In the genomic region with DNA sequence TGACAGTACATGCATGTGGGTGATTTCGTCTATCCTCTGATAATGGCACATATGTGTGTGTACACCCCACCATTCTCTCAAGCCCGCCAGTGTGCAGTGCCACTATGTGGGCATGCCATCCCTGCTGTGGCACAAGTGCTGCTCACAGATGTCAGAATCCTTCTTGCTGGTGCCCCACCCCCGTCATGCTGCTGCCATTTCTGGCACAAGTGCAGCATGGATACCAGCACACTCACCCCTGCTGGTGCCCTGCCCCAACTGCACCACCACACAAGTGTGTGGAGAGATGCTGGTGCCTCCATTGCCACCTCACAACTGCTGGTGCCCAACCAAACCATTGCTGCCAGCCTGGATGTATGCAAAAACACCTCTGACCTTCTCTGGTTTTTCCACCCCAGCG, we compare ENCODE assay signal across 25 cellular contexts.
"Had no signal": no experiment of that assay in that cellular context is flagged by ENCODE, and none has a peak within 500 bp of the region (broad histone marks: within the 10 kb centered on the region; RNA-seq: fewer than 3 reads in every experiment).

No MANE protein-coding gene starts in this region.

- H3K79me2 ChIP-seq: parathyroid adenoma had no signal

- H3K9me3 ChIP-seq: gastrocnemius medialis, neutrophil, right lobe of liver, thyroid gland, vagina had no signal

- H3K36me3 ChIP-seq: gastrocnemius medialis, neutrophil, right lobe of liver, stomach, thyroid gland, vagina had no signal

- H3K27me3 ChIP-seq: dorsolateral prefrontal cortex, gastrocnemius medialis, neutrophil, right lobe of liver, stomach, thyroid gland, vagina had no signal

- FAIRE-seq: colon, keratinocyte had no signal

- H3K4me1 ChIP-seq: gastrocnemius medialis, parathyroid adenoma, right lobe of liver, stomach, thyroid gland, vagina had no signal

- ATAC-seq: esophagus mucosa; gastrocnemius medialis; left lobe of liver; naive thymus-derived CD8-positive, alpha-beta T cell; right lobe of liver; stimulated activated effector memory CD8-positive, alpha-beta T cell treated with anti-CD3 and anti-CD28 coated beads, Interleukin-12 subunit alpha, Interleukin-12 subunit beta, amount 100 ng/mL, for 72 hours had no signal

- H3K4me3 ChIP-seq: dorsolateral prefrontal cortex, gastrocnemius medialis, right lobe of liver, smooth muscle cell, stomach, thyroid gland, vagina had no signal

- H2AFZ ChIP-seq: parathyroid adenoma had no signal

- DNase-seq: dorsolateral prefrontal cortex; effector CD4-positive, alpha-beta T cell; foreskin fibroblast; gastrocnemius medialis; head of caudate nucleus; mesenchymal stem cell; midbrain; naive thymus-derived CD8-positive, alpha-beta T cell; right lobe of liver; stimulated activated CD4-positive, alpha-beta T cell treated with anti-CD3 and anti-CD28 coated beads, Interleukin-2, amount 100 ng/mL, for 24 hours; stimulated activated CD4-positive, alpha-beta T cell treated with anti-CD3 and anti-CD28 coated beads, Interleukin-4, amount 100 ng/mL, for 24 hours; stimulated activated naive CD4-positive, alpha-beta T cell treated with Interleukin-2 at 50 U/mL for 16 hours; stomach; thyroid gland; trophoblast cell had no signal

- H3K9ac ChIP-seq: parathyroid adenoma had no signal

- H3K4me2 ChIP-seq: smooth muscle cell had no signal

- H3K27ac ChIP-seq: dorsolateral prefrontal cortex, epithelial cell of prostate, gastrocnemius medialis, neutrophil, parathyroid adenoma, right lobe of liver, stomach, thyroid gland, vagina had no signal
